In the genomic region with DNA sequence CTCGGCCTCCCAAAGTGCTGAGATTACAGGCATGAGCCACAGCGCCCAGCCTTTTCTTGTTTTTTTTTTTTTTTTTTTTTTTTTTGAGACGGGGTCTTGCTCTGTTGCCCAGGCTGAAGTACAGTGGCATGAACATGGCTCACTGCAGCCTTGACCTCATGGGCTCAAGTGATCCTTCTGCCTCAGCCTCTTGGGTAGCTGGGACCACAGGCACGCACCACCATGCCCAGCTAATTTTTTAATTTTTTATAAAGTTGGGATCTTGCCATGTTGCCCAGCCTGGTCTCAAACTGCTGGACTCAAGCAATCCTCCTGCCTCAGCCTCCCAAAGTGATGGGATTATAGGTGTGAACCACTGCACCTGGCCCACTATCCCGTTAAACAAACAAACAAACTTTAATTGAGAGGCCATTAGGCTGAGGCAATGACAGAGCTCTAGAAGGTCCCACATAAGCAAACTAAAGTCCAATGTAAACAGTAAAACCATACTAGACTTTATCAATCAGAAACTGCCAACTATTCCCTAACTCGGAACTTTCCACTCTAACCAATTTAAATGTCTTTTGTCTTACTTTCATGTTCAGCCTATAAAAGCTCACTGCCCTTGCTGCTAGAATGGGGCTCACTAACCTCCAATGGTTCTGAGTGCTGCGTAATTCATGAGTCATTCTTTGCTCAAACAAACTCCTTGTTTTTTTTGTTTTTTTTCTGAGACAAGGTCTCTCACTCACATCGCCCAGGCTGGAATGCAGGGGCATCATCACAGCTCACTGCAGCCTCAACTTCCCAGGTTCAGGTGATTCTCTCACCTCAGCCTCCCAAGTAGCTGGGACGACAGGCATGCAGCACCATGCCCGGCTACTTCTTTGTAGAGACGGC, we compare ENCODE assay signal across 12 cellular contexts. TPM values are rescaled to one million over a fixed set of nuclear protein-coding genes. Genes with fewer than 3 reads are reported as not detected.
DNase-seq lines count a peak whose midpoint lies in the region; ATAC-seq, FAIRE-seq and TF ChIP-seq lines count a peak whose summit lies in the region.
"Had no signal": no experiment of that assay in that cellular context is flagged by ENCODE, and none has a peak within 500 bp of the region (broad histone marks: within the 10 kb centered on the region; RNA-seq: fewer than 3 reads in every experiment).

No MANE protein-coding gene starts in this region.

- H3K4me3 ChIP-seq in K562, result no peak overlapping the region
- peak overlapping the region in 1 of 3 experiments; percentile 11 for H3K4me3 ChIP-seq in keratinocyte (ENCODE audit: control insufficient read depth in 2 of 3, extremely low read depth in 1 of 3, insufficient read depth in 2 of 3, low read depth in 1 of 3, low read length in 3 of 3)

- H3K27me3 ChIP-seq in K562 (ENCODE audit: control insufficient read depth in 2 of 2, insufficient read depth in 2 of 2, low read length in 2 of 2), result no peaks in the 10 kb centered on the region
- H3K27me3 ChIP-seq in keratinocyte (ENCODE audit: control insufficient read depth, extremely low read depth, insufficient read depth, low read length), result no peaks in the 10 kb centered on the region

- no peaks in the 10 kb centered on the region for H3K79me2 ChIP-seq in K562 (ENCODE audit: control insufficient read depth, insufficient read depth, low read length)
- peaks cover 11% of the 10 kb centered on the region for H3K79me2 ChIP-seq in keratinocyte (ENCODE audit: control insufficient read depth, insufficient read depth, low read length)

- no peak for TF ChIP-seq POLR2A in K562 (conservative IDR thresholded peaks at IDR 0.05)

- no peaks in the 10 kb centered on the region for H3K4me1 ChIP-seq in K562 (replicated peaks in 1 of 2; ENCODE audit: control insufficient read depth in 2 of 2, insufficient read depth in 2 of 2, low read length in 2 of 2)
- H3K4me1 ChIP-seq in keratinocyte (ENCODE audit: control insufficient read depth, extremely low read depth, insufficient read depth, low read length), result peaks cover 11% of the 10 kb centered on the region

- H3K36me3 ChIP-seq in K562 (ENCODE audit: control insufficient read depth, insufficient read depth, low read length) (0 out of 3 replicates have a peak, but pooled peaks cover 7% of the 10 kb centered on the region), keratinocyte (ENCODE audit: control insufficient read depth in 2 of 2, extremely low read depth in 1 of 2, insufficient read depth in 2 of 2, low read length in 2 of 2) (peaks cover 8 to 18% of the 10 kb centered on the region in 2 experiments)

- DNase-seq in AG08395 (ENCODE audit: low spot score) (peak; percentile 70), HT-29 (ENCODE audit: low spot score) (peak; percentile 80), K562 (ENCODE audit: extremely low read depth in 1 of 4, low spot score in 3 of 4) (no peak), keratinocyte (ENCODE audit: low read depth, low spot score) (peak; percentile 52), GF-D8 (lab: John Stamatoyannopoulos, UW) (no peak), NCI-H69 (lab: John Stamatoyannopoulos, UW) (no peak)
- DNase-seq: activated T-cell treated with anti-CD3 and anti-CD28 coated beads, Interleukin-2, amount 50 U/mL, for 72 hours; H9; NCI-H345 had no signal

- in situ Hi-C loops in K562 (cut with MboI), result no loop called here

- no peak for TF ChIP-seq EP300 in K562 (IDR thresholded peaks at IDR 0.05; ENCODE audit: low read length)

- H3K9me1 ChIP-seq in K562 (ENCODE audit: control insufficient read depth, insufficient read depth, low read length), result no peaks in the 10 kb centered on the region
- H3K9me1 ChIP-seq in keratinocyte (ENCODE audit: control insufficient read depth, extremely low read depth, insufficient read depth, low read length), result no peaks in the 10 kb centered on the region

- no peak for TF ChIP-seq RAD21 in K562 (CRISPR knock-in tag; conservative IDR thresholded peaks at IDR 0.05 in 1 of 2, IDR thresholded peaks at IDR 0.05 in 1 of 2)

- FAIRE-seq in K562 (lab: Jason Lieb, UNC) (peak; percentile 48), keratinocyte (lab: Jason Lieb, UNC) (peak; percentile 93)

- intact Hi-C loops in K562 (cut with micrococcal nuclease), result no loop called here

- WGBS in K562 (ENCODE audit: insufficient coverage, low coverage, missing lambda C conversion rate), result 73% methylated on average over 10 of the region's 11 CpGs

- H3K27ac ChIP-seq in K562 (ENCODE audit: extremely low read depth, low read depth, low read length) (no peak overlapping the region), keratinocyte (ENCODE audit: control insufficient read depth, insufficient read depth, low read length) (peak overlapping the region; percentile 45)
- H3K27ac ChIP-seq: HL-60 had no signal

- ATAC-seq in K562, result no peak
- ATAC-seq in GM18502 (IDR thresholded peaks at IDR 0.05; ENCODE audit: poor library complexity, unreplicated experiment), result no peak
- ATAC-seq in GM21390 (IDR thresholded peaks at IDR 0.05; ENCODE audit: unreplicated experiment), result no peak
- ATAC-seq: activated T-cell treated with anti-CD3 and anti-CD28 coated beads, Interleukin-2, amount 50 U/mL, for 72 hours had no signal

- no peak overlapping the region for H3K9ac ChIP-seq in K562 (ENCODE audit: insufficient read depth in 1 of 2, low read depth in 2 of 2, low read length in 2 of 2)
- no peak overlapping the region for H3K9ac ChIP-seq in keratinocyte (ENCODE audit: control insufficient read depth, extremely low read depth, insufficient read depth, low read length)

- no peaks in the 10 kb centered on the region for H4K20me1 ChIP-seq in K562 (replicated peaks; ENCODE audit: control insufficient read depth, insufficient read depth, low read length)
- H4K20me1 ChIP-seq in keratinocyte (ENCODE audit: control insufficient read depth, extremely low read depth, insufficient read depth, low read length), result no peaks in the 10 kb centered on the region

- POLR2A ChIA-PET in K562 (lab: Yijun Ruan, JAX), result no interaction called here

- H2AFZ ChIP-seq in K562 (ENCODE audit: low read depth, low read length), result no peak overlapping the region
- H2AFZ ChIP-seq in keratinocyte (ENCODE audit: control insufficient read depth, low read length), result no peak overlapping the region

- BruUV-seq in K562 (replicated peaks; lab: Mats Ljungman, UMichigan), result no TSS peak

- no peaks in the 10 kb centered on the region for H3K9me3 ChIP-seq in K562 (replicated peaks; ENCODE audit: control insufficient read depth, insufficient read depth, low read depth, low read length)
- peaks cover 2% of the 10 kb centered on the region for H3K9me3 ChIP-seq in keratinocyte (ENCODE audit: control insufficient read depth, low read depth, low read length)

- CTCF ChIA-PET in K562 (lab: Yijun Ruan, JAX; ENCODE audit: low intra/inter-chr PET ratio), result no interaction called here

- TF ChIP-seq CTCF in K562 (IDR thresholded peaks at IDR 0.05 in 2 of 3, conservative IDR thresholded peaks at IDR 0.05 in 1 of 3; ENCODE audit: insufficient read depth in 2 of 3, low read depth in 1 of 3, low read length in 3 of 3), result no peak
- TF ChIP-seq CTCF in keratinocyte (optimal IDR thresholded peaks at IDR 0.05 in 1 of 3, IDR thresholded peaks at IDR 0.05 in 1 of 3, conservative IDR thresholded peaks at IDR 0.05 in 1 of 3; ENCODE audit: extremely low read depth in 1 of 3, insufficient read depth in 2 of 3, low read length in 3 of 3), result no peak

- H3K4me2 ChIP-seq in K562 (ENCODE audit: insufficient read depth, low read length), result no peak overlapping the region
- H3K4me2 ChIP-seq in keratinocyte (ENCODE audit: control insufficient read depth, extremely low read depth, insufficient read depth, low read depth, low read length), result peak overlapping the region; percentile 55

- dilution Hi-C loops in keratinocyte (cut with MboI; ENCODE audit: extremely low pct_ligation_motif_present, low sequenced_read_pairs), result no loop called here

RNA-seq across cellular contexts. Expression of a gene that starts 1.9 kb away (rescaled TPM):
- total RNA-seq in HT-29 (2014; rRNA removed; shearing (Covaris generic)), result 26.6 and 29.1 TPM in 2 replicates
- total RNA-seq in K562 (2011; cell fraction: chromatin; rRNA removed; ENCODE audit: low replicate concordance), result 9.7 and 17.2 TPM in 2 replicates
- 4.7 and 5.7 TPM in 2 replicates for total RNA-seq in K562 (2011; cell fraction: nucleolus; rRNA removed)
- total RNA-seq in K562 (2011; cell fraction: nucleoplasm; rRNA removed), result 7.6 and 8.1 TPM in 2 replicates
- total RNA-seq in K562 (2014; rRNA removed) (14.8 and 15.8 TPM in 2 replicates), K562 (2014; rRNA removed; fragmentation: Illumina TruSeq; extraction: Trizol) (20.5 and 22.6 TPM in 2 replicates), K562 (2015; rRNA removed; fragmentation: Illumina TruSeq; extraction: Trizol) (16.5 and 17.5 TPM in 2 replicates), K562 (2021) (20.2 and 21.7 TPM in 2 replicates)
- polyA plus RNA-seq in K562 (2011; rRNA removed) (12.6 and 23.5 TPM in 2 replicates), K562 (2014; fragmentation: Illumina TruSeq; extraction: Trizol) (15.6 and 16.0 TPM in 2 replicates), K562 (2014; fragmentation: Nextera tagmentation; extraction: Ambion mirVana) (1 to 10 TPM; 5.8 to 6.2 TPM), K562 (2014; rRNA removed) (12.9 and 18.0 TPM in 2 replicates), keratinocyte (37.8 to 48.3 TPM (median 46.7 TPM) in 3 replicates)
- polyA plus RNA-seq in K562 (2011; cell fraction: cytosol; rRNA removed), result 7.5 and 8.3 TPM in 2 replicates
- 8.3 TPM in 2 replicates for polyA plus RNA-seq in K562 (2011; cell fraction: nucleus; rRNA removed)
- 13.4 and 14.5 TPM in 2 replicates for polyA plus RNA-seq in K562 (2012)
- polyA minus RNA-seq in K562 (2011; rRNA and poly(A)+ RNA removed), result 29.7 and 45.4 TPM in 2 replicates
- 11.9 and 12.0 TPM in 2 replicates for polyA minus RNA-seq in K562 (2011; cell fraction: cytosol; rRNA and poly(A)+ RNA removed)
- polyA minus RNA-seq in K562 (2011; cell fraction: nucleus; rRNA and poly(A)+ RNA removed), result 6.8 and 7.8 TPM in 2 replicates
- polyA plus RNA-seq in keratinocyte (2011; ENCODE audit: low read depth), result 50.1 TPM
- 27.1 and 51.3 TPM in 2 replicates for polyA plus RNA-seq in keratinocyte (2011; cell fraction: cytosol; rRNA removed)
- polyA plus RNA-seq in keratinocyte (2011; cell fraction: nucleus; rRNA removed), result 51.3 and 53.9 TPM in 2 replicates
- polyA plus RNA-seq in keratinocyte (2012; ENCODE audit: low replicate concordance), result 27.2 and 35.4 TPM in 2 replicates
- 10.7 to 64.3 TPM (median 49.7 TPM) in 3 replicates for polyA minus RNA-seq in keratinocyte
- 40.1 TPM for polyA minus RNA-seq in keratinocyte (2011; cell fraction: cytosol; rRNA and poly(A)+ RNA removed)
- 24.5 and 46.8 TPM in 2 replicates for polyA minus RNA-seq in keratinocyte (2011; cell fraction: nucleus; rRNA and poly(A)+ RNA removed)

RNA-seq across cellular contexts. Expression of a gene that starts 17.2 kb away (rescaled TPM):
- total RNA-seq in HT-29 (2014; rRNA removed; shearing (Covaris generic)), result 1.6 and 4.0 TPM in 2 replicates
- 1.7 TPM in 2 replicates for total RNA-seq in K562 (2011; cell fraction: chromatin; rRNA removed; ENCODE audit: low replicate concordance)
- total RNA-seq in K562 (2011; cell fraction: nucleolus; rRNA removed), result 0.50 and 0.79 TPM in 2 replicates
- total RNA-seq in K562 (2011; cell fraction: nucleoplasm; rRNA removed), result 0.61 and 0.66 TPM in 2 replicates
- total RNA-seq in K562 (2014; rRNA removed) (0.18 and 0.29 TPM in 2 replicates), K562 (2014; rRNA removed; fragmentation: Illumina TruSeq; extraction: Trizol) (0.38 and 0.55 TPM in 2 replicates), K562 (2015; rRNA removed; fragmentation: Illumina TruSeq; extraction: Trizol) (0.41 and 0.87 TPM in 2 replicates), K562 (2021) (0.22 and 0.51 TPM in 2 replicates)
- polyA plus RNA-seq in K562 (2011; rRNA removed) (0.74 and 0.93 TPM in 2 replicates), K562 (2014; fragmentation: Illumina TruSeq; extraction: Trizol) (0.35 and 0.48 TPM in 2 replicates), K562 (2014; fragmentation: Nextera tagmentation; extraction: Ambion mirVana) (under 1 TPM in 1 of 2 experiments, not detected in 1; 0.11 TPM), K562 (2014; rRNA removed) (0.86 and 2.3 TPM in 2 replicates), keratinocyte (7.3 to 14.8 TPM (median 13.4 TPM) in 3 replicates)
- polyA plus RNA-seq in K562 (2011; cell fraction: cytosol; rRNA removed), result 0.12 and 0.53 TPM in 2 replicates
- polyA plus RNA-seq in K562 (2011; cell fraction: nucleus; rRNA removed), result 2.6 and 3.5 TPM in 2 replicates
- polyA plus RNA-seq in K562 (2012), result 0.36 and 0.56 TPM in 2 replicates
- 0.21 and 1.5 TPM in 2 replicates for polyA minus RNA-seq in K562 (2011; rRNA and poly(A)+ RNA removed)
- polyA minus RNA-seq in K562 (2011; cell fraction: cytosol; rRNA and poly(A)+ RNA removed), result not detected in 2 replicates
- polyA minus RNA-seq in K562 (2011; cell fraction: nucleus; rRNA and poly(A)+ RNA removed), result 0.67 and 1.9 TPM in 2 replicates
- 10.9 TPM for polyA plus RNA-seq in keratinocyte (2011; ENCODE audit: low read depth)
- 12.1 and 14.5 TPM in 2 replicates for polyA plus RNA-seq in keratinocyte (2011; cell fraction: cytosol; rRNA removed)
- polyA plus RNA-seq in keratinocyte (2011; cell fraction: nucleus; rRNA removed), result 26.8 and 29.6 TPM in 2 replicates
- polyA plus RNA-seq in keratinocyte (2012; ENCODE audit: low replicate concordance), result 5.7 and 9.0 TPM in 2 replicates
- 1.4 to 16.5 TPM (median 7.6 TPM) in 3 replicates for polyA minus RNA-seq in keratinocyte
- 2.7 TPM for polyA minus RNA-seq in keratinocyte (2011; cell fraction: cytosol; rRNA and poly(A)+ RNA removed)
- polyA minus RNA-seq in keratinocyte (2011; cell fraction: nucleus; rRNA and poly(A)+ RNA removed), result 5.3 and 18.5 TPM in 2 replicates

RNA-seq across cellular contexts. Expression of a gene that starts 55.9 kb away (rescaled TPM):
- total RNA-seq in HT-29 (2014; rRNA removed; shearing (Covaris generic)), result 30.1 and 34.9 TPM in 2 replicates
- total RNA-seq in K562 (2011; cell fraction: chromatin; rRNA removed; ENCODE audit: low replicate concordance), result 25.5 and 70.4 TPM in 2 replicates
- total RNA-seq in K562 (2011; cell fraction: nucleolus; rRNA removed), result 19.0 and 19.3 TPM in 2 replicates
- 39.4 and 41.1 TPM in 2 replicates for total RNA-seq in K562 (2011; cell fraction: nucleoplasm; rRNA removed)
- total RNA-seq in K562 (2014; rRNA removed) (95.1 and 113 TPM in 2 replicates), K562 (2014; rRNA removed; fragmentation: Illumina TruSeq; extraction: Trizol) (163 and 182 TPM in 2 replicates), K562 (2015; rRNA removed; fragmentation: Illumina TruSeq; extraction: Trizol) (126 and 145 TPM in 2 replicates), K562 (2021) (118 TPM in 2 replicates)
- polyA plus RNA-seq in K562 (2011; rRNA removed) (84.5 and 134 TPM in 2 replicates), K562 (2014; fragmentation: Illumina TruSeq; extraction: Trizol) (151 and 183 TPM in 2 replicates), K562 (2014; fragmentation: Nextera tagmentation; extraction: Ambion mirVana) (100 to 1,000 TPM; 169 to 204 TPM), K562 (2014; rRNA removed) (146 and 176 TPM in 2 replicates), keratinocyte (41.9 to 102 TPM (median 76.1 TPM) in 3 replicates)
- 15.5 and 31.5 TPM in 2 replicates for polyA plus RNA-seq in K562 (2011; cell fraction: cytosol; rRNA removed)
- polyA plus RNA-seq in K562 (2011; cell fraction: nucleus; rRNA removed), result 21.5 and 29.9 TPM in 2 replicates
- polyA plus RNA-seq in K562 (2012), result 47.4 and 103 TPM in 2 replicates
- polyA minus RNA-seq in K562 (2011; rRNA and poly(A)+ RNA removed), result 76.7 and 84.5 TPM in 2 replicates
- polyA minus RNA-seq in K562 (2011; cell fraction: cytosol; rRNA and poly(A)+ RNA removed), result 21.6 and 32.6 TPM in 2 replicates
- 28.8 and 53.0 TPM in 2 replicates for polyA minus RNA-seq in K562 (2011; cell fraction: nucleus; rRNA and poly(A)+ RNA removed)
- 148 TPM for polyA plus RNA-seq in keratinocyte (2011; ENCODE audit: low read depth)
- polyA plus RNA-seq in keratinocyte (2011; cell fraction: cytosol; rRNA removed), result 55.7 and 84.2 TPM in 2 replicates
- 29.5 and 47.8 TPM in 2 replicates for polyA plus RNA-seq in keratinocyte (2011; cell fraction: nucleus; rRNA removed)
- 55.9 and 89.4 TPM in 2 replicates for polyA plus RNA-seq in keratinocyte (2012; ENCODE audit: low replicate concordance)
- polyA minus RNA-seq in keratinocyte, result 1.6 to 27.0 TPM (median 10.7 TPM) in 3 replicates
- 39.3 TPM for polyA minus RNA-seq in keratinocyte (2011; cell fraction: cytosol; rRNA and poly(A)+ RNA removed)
- 10.9 and 15.0 TPM in 2 replicates for polyA minus RNA-seq in keratinocyte (2011; cell fraction: nucleus; rRNA and poly(A)+ RNA removed)

RNA-seq across cellular contexts. Expression of a gene that starts 56.1 kb away (rescaled TPM):
- 44.0 and 48.0 TPM in 2 replicates for total RNA-seq in HT-29 (2014; rRNA removed; shearing (Covaris generic))
- 96.8 and 104 TPM in 2 replicates for total RNA-seq in K562 (2011; cell fraction: chromatin; rRNA removed; ENCODE audit: low replicate concordance)
- 51.7 and 55.7 TPM in 2 replicates for total RNA-seq in K562 (2011; cell fraction: nucleolus; rRNA removed)
- 66.6 and 87.0 TPM in 2 replicates for total RNA-seq in K562 (2011; cell fraction: nucleoplasm; rRNA removed)
- total RNA-seq in K562 (2014; rRNA removed) (31.3 and 32.3 TPM in 2 replicates), K562 (2014; rRNA removed; fragmentation: Illumina TruSeq; extraction: Trizol) (34.6 and 38.2 TPM in 2 replicates), K562 (2015; rRNA removed; fragmentation: Illumina TruSeq; extraction: Trizol) (21.5 and 22.2 TPM in 2 replicates), K562 (2021) (31.9 and 32.8 TPM in 2 replicates)
- polyA plus RNA-seq in K562 (2011; rRNA removed) (28.8 and 39.1 TPM in 2 replicates), K562 (2014; fragmentation: Illumina TruSeq; extraction: Trizol) (32.1 and 34.6 TPM in 2 replicates), K562 (2014; fragmentation: Nextera tagmentation; extraction: Ambion mirVana) (1 to 10 TPM; 6.4 to 9.6 TPM), K562 (2014; rRNA removed) (32.8 and 34.5 TPM in 2 replicates), keratinocyte (40.0 to 46.7 TPM (median 40.1 TPM) in 3 replicates)
- 23.8 and 43.0 TPM in 2 replicates for polyA plus RNA-seq in K562 (2011; cell fraction: cytosol; rRNA removed)
- 40.2 and 71.6 TPM in 2 replicates for polyA plus RNA-seq in K562 (2011; cell fraction: nucleus; rRNA removed)
- polyA plus RNA-seq in K562 (2012), result 19.8 and 25.4 TPM in 2 replicates
- 27.2 and 36.0 TPM in 2 replicates for polyA minus RNA-seq in K562 (2011; rRNA and poly(A)+ RNA removed)
- polyA minus RNA-seq in K562 (2011; cell fraction: cytosol; rRNA and poly(A)+ RNA removed), result 12.6 and 14.4 TPM in 2 replicates
- polyA minus RNA-seq in K562 (2011; cell fraction: nucleus; rRNA and poly(A)+ RNA removed), result 29.9 and 31.3 TPM in 2 replicates
- polyA plus RNA-seq in keratinocyte (2011; ENCODE audit: low read depth), result 13.0 TPM
- polyA plus RNA-seq in keratinocyte (2011; cell fraction: cytosol; rRNA removed), result 46.5 and 51.3 TPM in 2 replicates
- polyA plus RNA-seq in keratinocyte (2011; cell fraction: nucleus; rRNA removed), result 39.6 and 41.3 TPM in 2 replicates
- polyA plus RNA-seq in keratinocyte (2012; ENCODE audit: low replicate concordance), result 19.9 and 45.8 TPM in 2 replicates
- 15.5 to 41.2 TPM (median 33.4 TPM) in 3 replicates for polyA minus RNA-seq in keratinocyte
- polyA minus RNA-seq in keratinocyte (2011; cell fraction: cytosol; rRNA and poly(A)+ RNA removed), result 49.9 TPM
- polyA minus RNA-seq in keratinocyte (2011; cell fraction: nucleus; rRNA and poly(A)+ RNA removed), result 17.9 and 28.9 TPM in 2 replicates

Comparison
In these comparisons a context has a peak if more than half of its experiments do, and no peak if none do; other contexts are left out.
1. DNase-seq: peak in AG08395 (single experiment), HT-29 (single experiment) and keratinocyte (single experiment); none in K562 (0 of 4), GF-D8 (single experiment) and NCI-H69 (single experiment).